In the genomic region with DNA sequence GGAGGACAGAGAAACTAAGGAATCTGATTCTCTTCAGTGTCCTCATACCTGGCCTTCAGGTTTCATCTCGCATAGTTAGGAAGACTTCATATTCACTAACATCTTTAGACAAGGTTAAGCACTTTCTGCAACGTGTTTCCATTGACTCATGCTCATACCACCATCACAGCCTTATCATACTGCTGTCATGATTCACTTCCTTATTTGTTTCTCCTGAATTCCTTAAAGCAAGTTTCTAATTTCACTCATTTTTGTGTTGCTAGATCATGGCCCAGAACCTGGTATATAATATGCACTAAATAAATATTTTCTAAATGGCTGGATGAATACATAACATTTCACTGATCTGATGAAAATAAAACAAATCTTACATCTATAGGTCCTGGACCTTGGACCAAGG, we compare ENCODE assay signal across 10 cellular contexts.
DNase-seq lines count a peak whose midpoint lies in the region; ATAC-seq and TF ChIP-seq lines count a peak whose summit lies in the region.
"Had no signal": no experiment of that assay in that cellular context is flagged by ENCODE, and none has a peak within 500 bp of the region (broad histone marks: within the 10 kb centered on the region; RNA-seq: fewer than 3 reads in every experiment).

No MANE protein-coding gene starts in this region.

- no peak for TF ChIP-seq CTCF in MCF 10A (IDR thresholded peaks at IDR 0.05; ENCODE audit: unreplicated experiment)
- TF ChIP-seq CTCF in breast epithelium (IDR thresholded peaks at IDR 0.05): no peak
- TF ChIP-seq CTCF in foreskin keratinocyte (conservative IDR thresholded peaks at IDR 0.05): no peak

- no peak for TF ChIP-seq POLR2A in breast epithelium (IDR thresholded peaks at IDR 0.05)

- H3K9me3 Mint-ChIP-seq in MCF 10A (ENCODE audit: unreplicated experiment): no peaks in the 10 kb centered on the region
- H3K9me3 Mint-ChIP-seq in activated T-cell treated with anti-CD3 and anti-CD28 coated beads, Interleukin-2, amount 50 U/mL, for 24 hours: peaks cover 8% of the 10 kb centered on the region

- no peak overlapping the region for H3K4me3 ChIP-seq in breast epithelium

- H3K9me3 ChIP-seq in breast epithelium: peaks cover 0 to 5% of the 10 kb centered on the region in 2 donors

- DNase-seq in MCF 10A (ENCODE audit: unreplicated experiment) (peak; percentile 47), breast epithelium (ENCODE audit: low spot score in 2 of 2) (no peak), amniotic epithelial cell (ENCODE audit: low read depth) (peak; percentile 92), foreskin keratinocyte (peak; percentile 86 to 94), middle frontal gyrus (ENCODE audit: extremely low spot score, low spot score) (no peak), NAMALWA (ENCODE audit: low spot score) (no peak)
- no peak for DNase-seq in activated T-cell treated with anti-CD3 and anti-CD28 coated beads, Interleukin-2, amount 50 U/mL, for 24 hours
- DNase-seq: 8988T, NCI-H2227 treated with DMSO at 0.1 percent for 48 hours had no signal

- CTCF ChIA-PET in MCF 10A (lab: Yijun Ruan, JAX): no interaction called here

- ATAC-seq in foreskin keratinocyte (peak; percentile 98), HG02623 (IDR thresholded peaks at IDR 0.05; ENCODE audit: unreplicated experiment) (no peak)

- no peaks in the 10 kb centered on the region for H3K36me3 Mint-ChIP-seq in MCF 10A (ENCODE audit: insufficient read depth, unreplicated experiment)
- H3K36me3 Mint-ChIP-seq in activated T-cell treated with anti-CD3 and anti-CD28 coated beads, Interleukin-2, amount 50 U/mL, for 24 hours (ENCODE audit: low read depth): no peaks in the 10 kb centered on the region

- no peaks in the 10 kb centered on the region for H3K27me3 Mint-ChIP-seq in MCF 10A (ENCODE audit: insufficient read depth, unreplicated experiment)
- H3K27me3 Mint-ChIP-seq in activated T-cell treated with anti-CD3 and anti-CD28 coated beads, Interleukin-2, amount 50 U/mL, for 24 hours: no peaks in the 10 kb centered on the region

- H3K27me3 ChIP-seq in breast epithelium (no peaks in the 10 kb centered on the region), foreskin keratinocyte (no peaks in the 10 kb centered on the region)

- POLR2A ChIA-PET in MCF 10A (lab: Yijun Ruan, JAX): interaction anchor here (0.6 kb wide), 1 partner anchor 496 kb away, joined by 5 read pairs; no protein-coding TSS in a partner anchor

- no peak overlapping the region for H3K27ac ChIP-seq in breast epithelium
- no peak overlapping the region for H3K27ac ChIP-seq in foreskin keratinocyte

- H3K4me1 ChIP-seq in breast epithelium (no peaks in the 10 kb centered on the region), foreskin keratinocyte (peaks cover 21% of the 10 kb centered on the region)

- intact Hi-C loops in MCF 10A (cut with micrococcal nuclease) (no loop called here), breast epithelium (cut with DNase I; ENCODE audit: low total_unique reads) (no loop called here)

- no peak overlapping the region for H3K4me3 Mint-ChIP-seq in MCF 10A (ENCODE audit: unreplicated experiment)
- no peak overlapping the region for H3K4me3 Mint-ChIP-seq in activated T-cell treated with anti-CD3 and anti-CD28 coated beads, Interleukin-2, amount 50 U/mL, for 24 hours

- peaks cover 12% of the 10 kb centered on the region for H3K4me1 Mint-ChIP-seq in MCF 10A (ENCODE audit: insufficient read depth, unreplicated experiment)
- H3K4me1 Mint-ChIP-seq in activated T-cell treated with anti-CD3 and anti-CD28 coated beads, Interleukin-2, amount 50 U/mL, for 24 hours (ENCODE audit: low read depth): no peaks in the 10 kb centered on the region

- no peaks in the 10 kb centered on the region for H3K36me3 ChIP-seq in breast epithelium

- H3K27ac Mint-ChIP-seq in MCF 10A (ENCODE audit: low read depth, unreplicated experiment): no peak overlapping the region
- no peak overlapping the region for H3K27ac Mint-ChIP-seq in activated T-cell treated with anti-CD3 and anti-CD28 coated beads, Interleukin-2, amount 50 U/mL, for 24 hours

- BruUV-seq in MCF 10A (replicated peaks; lab: Mats Ljungman, UMichigan): no TSS peak

Comparison
In these comparisons a context has a peak if more than half of its experiments do, and no peak if none do; other contexts are left out.
1. DNase-seq: peak in MCF 10A (single experiment), amniotic epithelial cell (single experiment) and foreskin keratinocyte (2 of 2); none in breast epithelium (0 of 2), middle frontal gyrus (single experiment), activated T-cell treated with anti-CD3 and anti-CD28 coated beads, Interleukin-2, amount 50 U/mL, for 24 hours (single experiment) and NAMALWA (single experiment).